18 cellular contexts compared by ENCODE assay signal in the genomic region with DNA sequence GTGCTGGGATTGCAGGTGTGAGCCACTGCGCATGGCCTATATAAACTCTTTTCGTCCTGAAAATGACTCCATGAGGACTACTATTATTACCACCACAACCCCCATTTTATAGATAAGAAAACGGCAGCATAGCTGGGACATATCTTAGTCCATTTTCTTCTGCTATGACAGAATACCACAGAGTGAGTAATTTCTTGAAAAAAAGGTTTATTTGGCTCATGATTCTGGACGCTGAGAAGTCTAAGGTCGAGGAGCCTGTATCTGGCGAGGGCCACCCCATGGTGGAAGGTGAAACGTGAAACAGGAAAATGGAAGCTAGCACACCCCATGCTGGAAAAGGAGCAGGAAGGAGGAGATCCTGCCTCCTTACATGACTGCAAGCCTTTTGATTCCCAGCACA.
A peak's percentile ranks its signal among the peaks of the same experiment; 100 is the strongest.
DNase-seq lines count a peak whose midpoint lies in the region; ATAC-seq, FAIRE-seq and TF ChIP-seq lines count a peak whose summit lies in the region.
"Had no signal": no experiment of that assay in that cellular context is flagged by ENCODE, and none has a peak within 500 bp of the region (broad histone marks: within the 10 kb centered on the region; RNA-seq: fewer than 3 reads in every experiment).

No MANE protein-coding gene starts in this region.

- ATAC-seq in HG03025 (IDR thresholded peaks at IDR 0.05; ENCODE audit: low FRiP score, unreplicated experiment) = no peak
- no peak for ATAC-seq in HG03159 (IDR thresholded peaks at IDR 0.05; ENCODE audit: unreplicated experiment)
- ATAC-seq: CD8-positive, alpha-beta T cell had no signal

- H3K4me1 Mint-ChIP-seq in astrocyte (ENCODE audit: low read depth, unreplicated experiment) (no peaks in the 10 kb centered on the region), endodermal cell (peaks cover 5% of the 10 kb centered on the region), osteocyte (ENCODE audit: unreplicated experiment) (peaks cover under 1% of the 10 kb centered on the region)

- H3K27me3 Mint-ChIP-seq in astrocyte (ENCODE audit: low read depth, unreplicated experiment) (peaks cover 24% of the 10 kb centered on the region), endodermal cell (ENCODE audit: insufficient read depth) (no peaks in the 10 kb centered on the region), osteocyte (ENCODE audit: unreplicated experiment) (peaks cover 8% of the 10 kb centered on the region)

- TF ChIP-seq CTCF in cardiac muscle cell (IDR thresholded peaks at IDR 0.05; ENCODE audit: low read depth, low read length) = peak; percentile 5
- no peak for TF ChIP-seq CTCF in left ventricle myocardium inferior (IDR thresholded peaks at IDR 0.05; ENCODE audit: borderline replicate concordance)
- TF ChIP-seq CTCF in astrocyte (IDR thresholded peaks at IDR 0.05; ENCODE audit: insufficient read depth, low read depth, low read length) = no peak
- TF ChIP-seq CTCF in endodermal cell (conservative IDR thresholded peaks at IDR 0.05) = no peak
- TF ChIP-seq CTCF in osteocyte (IDR thresholded peaks at IDR 0.05) = no peak

- DNase-seq in cardiac muscle cell (ENCODE audit: low read depth in 1 of 2, low spot score in 1 of 2) (peak in 1 of 2 donors; percentile 42), left ventricle myocardium inferior (no peak), astrocyte (ENCODE audit: low read depth) (peak; percentile 44), endodermal cell (peak; percentile 27), osteocyte (ENCODE audit: extremely low spot score, unreplicated experiment) (peak; percentile 19)
- DNase-seq in stimulated activated CD8-positive, alpha-beta memory T cell treated with anti-CD3 and anti-CD28 coated beads, Interleukin-4, amount 100 ng/mL, for 48 hours = no peak
- DNase-seq: CD8-positive, alpha-beta T cell; COR-L47; DMS153; DND-41; GDM1 had no signal

- H3K4me1 ChIP-seq in cardiac muscle cell (ENCODE audit: low read depth) = no peaks in the 10 kb centered on the region
- H3K4me1 ChIP-seq in left ventricle myocardium inferior = peaks cover 3% of the 10 kb centered on the region
- no peaks in the 10 kb centered on the region for H3K4me1 ChIP-seq in astrocyte (ENCODE audit: insufficient read depth, low read length)
- no peaks in the 10 kb centered on the region for H3K4me1 ChIP-seq in endodermal cell (ENCODE audit: control insufficient read depth, insufficient read depth, low read length)

- H3K9ac ChIP-seq in astrocyte (ENCODE audit: low read length) (no peak overlapping the region), endodermal cell (ENCODE audit: extremely low read depth, low read length, poor library complexity, severe bottlenecking) (no peak overlapping the region)

- H3K27ac ChIP-seq in cardiac muscle cell (no peak overlapping the region), left ventricle myocardium inferior (replicated peaks) (no peak overlapping the region), astrocyte (ENCODE audit: low read depth, low read length) (no peak overlapping the region), endodermal cell (ENCODE audit: low read depth, low read length) (no peak overlapping the region)
- H3K27ac ChIP-seq: 22Rv1 had no signal

- H3K36me3 Mint-ChIP-seq in astrocyte (ENCODE audit: low read depth, unreplicated experiment) (no peaks in the 10 kb centered on the region), endodermal cell (ENCODE audit: low read depth) (no peaks in the 10 kb centered on the region), osteocyte (ENCODE audit: unreplicated experiment) (no peaks in the 10 kb centered on the region)
- H3K36me3 Mint-ChIP-seq: CD14-positive monocyte; CD8-positive, alpha-beta T cell had no signal

- intact Hi-C loops in left ventricle myocardium inferior (cut with micrococcal nuclease) = loop anchor here (10.0 kb wide), 1 partner anchor 432 kb away; no protein-coding TSS in a partner anchor

- no peak overlapping the region for H3K4me2 ChIP-seq in astrocyte (ENCODE audit: low read length)

- H3K36me3 ChIP-seq in cardiac muscle cell = no peaks in the 10 kb centered on the region
- no peaks in the 10 kb centered on the region for H3K36me3 ChIP-seq in left ventricle myocardium inferior
- H3K36me3 ChIP-seq in astrocyte (ENCODE audit: insufficient read depth, low read length) = no peaks in the 10 kb centered on the region
- H3K36me3 ChIP-seq in endodermal cell (ENCODE audit: control insufficient read depth, insufficient read depth, low read length) = no peaks in the 10 kb centered on the region

- H3K27me3 ChIP-seq in cardiac muscle cell = no peaks in the 10 kb centered on the region
- H3K27me3 ChIP-seq in left ventricle myocardium inferior (ENCODE audit: low read depth) = no peaks in the 10 kb centered on the region
- H3K27me3 ChIP-seq in astrocyte (ENCODE audit: insufficient read depth, low read length) = peaks cover 3% of the 10 kb centered on the region
- H3K27me3 ChIP-seq in endodermal cell (ENCODE audit: control insufficient read depth, insufficient read depth, low read length, poor library complexity, severe bottlenecking) = no peaks in the 10 kb centered on the region

- H3K79me2 ChIP-seq in astrocyte (ENCODE audit: insufficient read depth, low read length) = no peaks in the 10 kb centered on the region

- no peaks in the 10 kb centered on the region for H3K9me3 Mint-ChIP-seq in astrocyte (ENCODE audit: unreplicated experiment)
- H3K9me3 Mint-ChIP-seq in endodermal cell = no peaks in the 10 kb centered on the region
- no peaks in the 10 kb centered on the region for H3K9me3 Mint-ChIP-seq in osteocyte (ENCODE audit: unreplicated experiment)
- H3K9me3 Mint-ChIP-seq: CD14-positive monocyte; CD8-positive, alpha-beta T cell had no signal

- H3K4me3 Mint-ChIP-seq in astrocyte (ENCODE audit: unreplicated experiment) (no peak overlapping the region), endodermal cell (no peak overlapping the region), osteocyte (ENCODE audit: unreplicated experiment) (no peak overlapping the region)
- H3K4me3 Mint-ChIP-seq: CD14-positive monocyte; CD8-positive, alpha-beta T cell had no signal

- H3K27ac Mint-ChIP-seq in astrocyte (ENCODE audit: unreplicated experiment) (no peak overlapping the region), endodermal cell (no peak overlapping the region), osteocyte (ENCODE audit: unreplicated experiment) (no peak overlapping the region)
- H3K27ac Mint-ChIP-seq: CD14-positive monocyte; CD8-positive, alpha-beta T cell had no signal

- 87 to 92% methylated on average over 6 to 7 of the region's 7 CpGs for WGBS in endodermal cell (ENCODE audit: insufficient coverage in 1 of 2, insufficient read length in 1 of 2), 2 experiments

- H3K9me3 ChIP-seq in cardiac muscle cell (ENCODE audit: low read depth) (no peaks in the 10 kb centered on the region), left ventricle myocardium inferior (replicated peaks) (no peaks in the 10 kb centered on the region), astrocyte (ENCODE audit: insufficient read depth, low read depth, low read length) (no peaks in the 10 kb centered on the region), endodermal cell (ENCODE audit: control insufficient read depth, low read length) (no peaks in the 10 kb centered on the region)

- no peak overlapping the region for H2AFZ ChIP-seq in astrocyte (ENCODE audit: low read depth, low read length)

- no peaks in the 10 kb centered on the region for H4K20me1 ChIP-seq in astrocyte (ENCODE audit: insufficient read depth, low read length)

- FAIRE-seq in astrocyte (lab: Jason Lieb, UNC) = no peak
- FAIRE-seq: D721Med, GM19239, H54 had no signal

- H3K4me3 ChIP-seq in cardiac muscle cell = no peak overlapping the region
- no peak overlapping the region for H3K4me3 ChIP-seq in left ventricle myocardium inferior
- H3K4me3 ChIP-seq in astrocyte (ENCODE audit: insufficient read depth, low read depth, low read length) = no peak overlapping the region
- no peak overlapping the region for H3K4me3 ChIP-seq in endodermal cell (ENCODE audit: low read length)

Comparison
In these comparisons a context has a peak if more than half of its experiments do, and no peak if none do; other contexts are left out.
1. DNase-seq: peak in astrocyte (single experiment), endodermal cell (single experiment) and osteocyte (single experiment); none in left ventricle myocardium inferior (single experiment) and stimulated activated CD8-positive, alpha-beta memory T cell treated with anti-CD3 and anti-CD28 coated beads, Interleukin-4, amount 100 ng/mL, for 48 hours (single experiment).